Comparison of ENCODE assay signal across 9 cellular contexts in genomic region chr2:115946891-115947290, GRCh38.
"Had no signal": no experiment of that assay in that cellular context is flagged by ENCODE, and none has a peak within 500 bp of the region (broad histone marks: within the 10 kb centered on the region; RNA-seq: fewer than 3 reads in every experiment).

No MANE protein-coding gene starts in this region.

- H2AFZ ChIP-seq: GM23248 had no signal

- H3K4me3 ChIP-seq: GM23248, HAP-1, K562 had no signal

- ATAC-seq: HCT116, K562 had no signal

- H3K27ac ChIP-seq: GM23248, KMS-11 had no signal

- H3K36me3 ChIP-seq: HAP-1 had no signal

- H3K4me2 ChIP-seq: KMS-11 had no signal

- H3K9me3 ChIP-seq: HAP-1 had no signal

- H3K4me1 ChIP-seq: HAP-1 had no signal

- H3K9ac ChIP-seq: GM23248, KMS-11 had no signal

- DNase-seq: GM23248, GOT3, H7, HFFc6, IMR-90 had no signal
